Comparison of ENCODE assay signal across 24 cellular contexts in the genomic region with DNA sequence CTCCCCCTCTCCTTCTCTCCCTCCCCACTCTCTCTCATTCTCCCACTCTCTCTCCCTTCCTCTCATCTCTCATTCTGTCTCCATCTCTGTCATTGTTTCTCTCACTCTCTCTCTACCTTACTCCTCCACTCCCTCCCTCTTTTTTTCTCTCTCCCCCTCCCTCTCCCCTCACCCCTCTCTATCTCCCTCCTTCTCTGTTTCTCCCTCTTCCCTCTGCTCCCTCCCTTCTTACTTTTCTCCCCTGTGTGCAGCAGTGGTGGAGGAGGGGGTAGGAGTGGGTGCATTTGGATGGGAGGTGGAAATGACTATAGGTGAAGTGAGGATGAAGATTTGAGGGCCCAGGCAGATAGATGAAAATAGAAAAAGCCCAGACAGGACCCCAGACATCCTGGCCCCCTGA.
"Had no signal": no experiment of that assay in that cellular context is flagged by ENCODE, and none has a peak within 500 bp of the region (broad histone marks: within the 10 kb centered on the region; RNA-seq: fewer than 3 reads in every experiment).

No MANE protein-coding gene starts in this region.

- H3K4me3 ChIP-seq: esophagus muscularis mucosa, heart left ventricle, mucosa of descending colon, psoas muscle, right atrium auricular region, thoracic aorta, uterus had no signal

- H3K9me3 ChIP-seq: esophagus muscularis mucosa, heart left ventricle, mucosa of descending colon, psoas muscle, right atrium auricular region, thoracic aorta, uterus had no signal

- H3K36me3 ChIP-seq: esophagus muscularis mucosa, heart left ventricle, right atrium auricular region, thoracic aorta, uterus had no signal

- H3K9ac ChIP-seq: parathyroid adenoma had no signal

- H3K27me3 ChIP-seq: esophagus muscularis mucosa, foreskin keratinocyte, heart left ventricle, right atrium auricular region, uterus had no signal

- H3K79me2 ChIP-seq: parathyroid adenoma had no signal

- H3K27ac ChIP-seq: esophagus muscularis mucosa, foreskin keratinocyte, heart left ventricle, parathyroid adenoma, psoas muscle, right atrium auricular region, thoracic aorta, uterus had no signal

- ATAC-seq: activated CD4-positive, CD25-positive, alpha-beta regulatory T cell treated with anti-CD3 and anti-CD28 coated beads, Interleukin-2, amount 50 U/mL, for 24 hours; foreskin keratinocyte; heart left ventricle; left cardiac atrium; left ventricle myocardium superior; mucosa of descending colon; natural killer cell treated with Interleukin-12 subunit alpha and Interleukin-12 subunit beta and Interleukin-15 and Interleukin-18, amount 100 ng/mL, for 72 hours; psoas muscle had no signal

- H3K4me1 ChIP-seq: foreskin keratinocyte, psoas muscle, right atrium auricular region, uterus had no signal

- H3K36me3 Mint-ChIP-seq: activated naive CD4-positive, alpha-beta T cell treated with anti-CD3 and anti-CD28 coated beads, Interleukin-2, amount 50 U/mL, for 24 hours; natural killer cell treated with Interleukin-12 subunit alpha and Interleukin-12 subunit beta and Interleukin-15 and Interleukin-18, amount 100 ng/mL, for 72 hours had no signal

- H3K27ac Mint-ChIP-seq: activated CD4-positive, alpha-beta memory T cell treated with anti-CD3 and anti-CD28 coated beads, Interleukin-2, amount 10 ng/mL, durations not matched to agents 7 days and 5 days; activated naive CD4-positive, alpha-beta T cell treated with anti-CD3 and anti-CD28 coated beads, Interleukin-2, amount 50 U/mL, for 24 hours; activated T-cell treated with anti-CD3 and anti-CD28 coated beads, Interleukin-2, amount 50 U/mL, for 24 hours; activated T-helper 2 cell treated with anti-CD3 and anti-CD28 coated beads, Interferon-gamma antibody, Interleukin-2, Interleukin-4, amounts not matched to agents 10 μg/mL and 5 μg/mL and 100 μg/mL, durations not matched to agents 14 hours and 24 hours and 36 hours; natural killer cell treated with Interleukin-12 subunit alpha and Interleukin-12 subunit beta and Interleukin-15 and Interleukin-18, amount 100 ng/mL, for 72 hours had no signal

- H3K4me3 Mint-ChIP-seq: activated CD4-positive, alpha-beta memory T cell treated with anti-CD3 and anti-CD28 coated beads, Interleukin-2, amount 10 ng/mL, durations not matched to agents 7 days and 5 days; activated naive CD4-positive, alpha-beta T cell treated with anti-CD3 and anti-CD28 coated beads, Interleukin-2, amount 50 U/mL, for 24 hours; activated T-cell treated with anti-CD3 and anti-CD28 coated beads, Interleukin-2, amount 50 U/mL, for 24 hours; central memory CD8-positive, alpha-beta T cell; natural killer cell treated with Interleukin-12 subunit alpha and Interleukin-12 subunit beta and Interleukin-15 and Interleukin-18, amount 100 ng/mL, for 72 hours had no signal

- DNase-seq: activated CD4-positive, alpha-beta memory T cell treated with anti-CD3 and anti-CD28 coated beads, Interleukin-2, amount 10 ng/mL, durations not matched to agents 7 days and 5 days; activated CD4-positive, alpha-beta T cell treated with anti-CD3 and anti-CD28 coated beads for 48 hours; activated CD8-positive, alpha-beta memory T cell treated with anti-CD3 and anti-CD28 coated beads, Interleukin-2, amount 50 U/mL, for 48 hours; activated T-cell treated with anti-CD3 and anti-CD28 coated beads, Interleukin-2, amount 50 U/mL, for 24 hours; dermis blood vessel endothelial cell; effector CD4-positive, alpha-beta T cell; foreskin keratinocyte; heart left ventricle; left cardiac atrium; left ventricle myocardium superior; mucosa of descending colon; psoas muscle; stimulated activated naive CD4-positive, alpha-beta T cell; trophoblast cell; uterus had no signal

- H2AFZ ChIP-seq: parathyroid adenoma had no signal

- H3K4me1 Mint-ChIP-seq: activated naive CD4-positive, alpha-beta T cell treated with anti-CD3 and anti-CD28 coated beads, Interleukin-2, amount 50 U/mL, for 24 hours; central memory CD8-positive, alpha-beta T cell had no signal

- H3K9me3 Mint-ChIP-seq: activated naive CD4-positive, alpha-beta T cell treated with anti-CD3 and anti-CD28 coated beads, Interleukin-2, amount 50 U/mL, for 24 hours; central memory CD8-positive, alpha-beta T cell; natural killer cell treated with Interleukin-12 subunit alpha and Interleukin-12 subunit beta and Interleukin-15 and Interleukin-18, amount 100 ng/mL, for 72 hours had no signal
